ENCODE assay signal across 10 cellular contexts in the genomic region with DNA sequence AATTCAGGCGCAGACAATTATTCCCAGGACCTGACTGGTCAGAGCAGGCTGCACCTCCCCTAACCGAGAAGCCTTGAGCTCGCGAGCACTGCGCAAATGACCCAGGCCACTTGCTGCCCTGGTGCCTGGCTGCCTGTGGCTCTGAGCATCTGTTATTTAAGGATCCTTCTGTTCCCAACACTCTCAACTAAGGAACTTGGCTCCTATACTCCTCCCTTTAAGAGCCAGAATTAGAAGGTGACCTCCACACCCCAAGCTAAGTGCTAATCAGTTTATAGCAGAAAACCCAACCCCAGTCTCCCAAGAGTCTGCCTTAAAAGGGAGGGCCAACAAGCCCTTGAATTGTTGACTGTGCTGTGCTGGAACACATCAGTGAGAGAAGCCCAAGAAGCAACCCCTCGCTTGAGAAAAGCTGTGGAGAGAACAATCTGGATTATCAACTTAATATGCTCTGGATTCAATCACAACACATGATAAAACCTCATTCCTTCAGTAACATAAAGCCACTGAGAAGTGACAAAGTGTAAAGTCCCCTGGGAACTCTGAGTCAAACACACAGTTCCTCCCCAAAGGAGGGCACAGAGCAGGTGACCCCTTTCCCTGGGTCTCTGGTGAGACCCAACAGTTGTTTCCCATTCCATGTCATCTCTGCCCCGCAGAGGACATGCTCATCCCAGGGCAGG. TPM values are rescaled to one million over a fixed set of nuclear protein-coding genes. Genes with fewer than 3 reads are reported as not detected.
DNase-seq lines count a peak whose midpoint lies in the region; ATAC-seq and TF ChIP-seq lines count a peak whose summit lies in the region.
"Had no signal": no experiment of that assay in that cellular context is flagged by ENCODE, and none has a peak within 500 bp of the region (broad histone marks: within the 10 kb centered on the region; RNA-seq: fewer than 3 reads in every experiment).

No MANE protein-coding gene starts in this region.

- no peak overlapping the region for H3K4me3 Mint-ChIP-seq in activated naive CD4-positive, alpha-beta T cell treated with anti-CD3 and anti-CD28 coated beads, Interleukin-2, amount 10 ng/mL, durations not matched to agents 7 days and 5 days
- H3K4me3 Mint-ChIP-seq in naive thymus-derived CD8-positive, alpha-beta T cell = peak overlapping the region in 6 of 10 donors; percentile 1 to 47 (median 32)
- H3K4me3 Mint-ChIP-seq: GM23338 had no signal

- H3K27ac ChIP-seq in dorsolateral prefrontal cortex = peak overlapping the region in 56 of 59 donors; percentile 4 to 84 (median 59)
- peak overlapping the region in 3 of 4 donors; percentile 14 to 35 (median 32) for H3K27ac ChIP-seq in upper lobe of left lung

- H3K4me1 ChIP-seq in upper lobe of left lung = peaks cover 22 to 37% (median 29%) of the 10 kb centered on the region in 4 donors

- POLR2A ChIA-PET in naive thymus-derived CD8-positive, alpha-beta T cell (lab: Charles Lee) = interaction anchor here (0.7 kb wide), 1 partner anchor 18 kb away, joined by 3 read pairs; no protein-coding TSS in a partner anchor

- peak overlapping the region; percentile 38 for H3K27ac Mint-ChIP-seq in activated naive CD4-positive, alpha-beta T cell treated with anti-CD3 and anti-CD28 coated beads, Interleukin-2, amount 10 ng/mL, durations not matched to agents 7 days and 5 days
- H3K27ac Mint-ChIP-seq in naive thymus-derived CD8-positive, alpha-beta T cell = peak overlapping the region in 9 of 10 donors; percentile 27 to 90 (median 66)

- TF ChIP-seq CTCF in dorsolateral prefrontal cortex (IDR thresholded peaks at IDR 0.05 in 54 of 56, conservative IDR thresholded peaks at IDR 0.05 in 2 of 56; ENCODE audit: low read depth in 1 of 56, partially characterized antibody in 56 of 56) (no peak), upper lobe of left lung (IDR thresholded peaks at IDR 0.05) (no peak)

- peaks cover 27% of the 10 kb centered on the region for H3K36me3 Mint-ChIP-seq in activated naive CD4-positive, alpha-beta T cell treated with anti-CD3 and anti-CD28 coated beads, Interleukin-2, amount 10 ng/mL, durations not matched to agents 7 days and 5 days
- peaks cover 0 to 83% (median 2%) of the 10 kb centered on the region in 3 donors for H3K36me3 Mint-ChIP-seq in naive thymus-derived CD8-positive, alpha-beta T cell

- intact Hi-C loops in dorsolateral prefrontal cortex (cut with DNase I) = no loop called here

- peaks cover 11% of the 10 kb centered on the region for H3K4me1 Mint-ChIP-seq in activated naive CD4-positive, alpha-beta T cell treated with anti-CD3 and anti-CD28 coated beads, Interleukin-2, amount 10 ng/mL, durations not matched to agents 7 days and 5 days
- H3K4me1 Mint-ChIP-seq in naive thymus-derived CD8-positive, alpha-beta T cell = peaks cover 12 to 57% (median 45%) of the 10 kb centered on the region in 4 donors

- no peaks in the 10 kb centered on the region for H3K9me3 Mint-ChIP-seq in activated naive CD4-positive, alpha-beta T cell treated with anti-CD3 and anti-CD28 coated beads, Interleukin-2, amount 10 ng/mL, durations not matched to agents 7 days and 5 days
- H3K9me3 Mint-ChIP-seq in naive thymus-derived CD8-positive, alpha-beta T cell = no peaks in the 10 kb centered on the region
- H3K9me3 Mint-ChIP-seq: GM23338 had no signal

- 62 to 71% methylated on average over 7 of the region's 7 CpGs for WGBS in upper lobe of left lung, 2 donors

- H3K4me3 ChIP-seq in dorsolateral prefrontal cortex (peak overlapping the region in 14 of 59 donors; percentile 0 to 31 (median 6)), upper lobe of left lung (no peak overlapping the region)
- H3K4me3 ChIP-seq: GM23338 had no signal

- no peaks in the 10 kb centered on the region for H3K27me3 Mint-ChIP-seq in activated naive CD4-positive, alpha-beta T cell treated with anti-CD3 and anti-CD28 coated beads, Interleukin-2, amount 10 ng/mL, durations not matched to agents 7 days and 5 days
- no peaks in the 10 kb centered on the region for H3K27me3 Mint-ChIP-seq in naive thymus-derived CD8-positive, alpha-beta T cell

- TF ChIP-seq POLR2A in upper lobe of left lung (IDR thresholded peaks at IDR 0.05) = no peak

- H3K27me3 ChIP-seq in dorsolateral prefrontal cortex = no peaks in the 10 kb centered on the region
- H3K27me3 ChIP-seq in upper lobe of left lung = no peaks in the 10 kb centered on the region

- H3K36me3 ChIP-seq in upper lobe of left lung = peaks cover 12 to 64% (median 39%) of the 10 kb centered on the region in 4 donors

- no peak for TF ChIP-seq EP300 in upper lobe of left lung (IDR thresholded peaks at IDR 0.05)

- no peaks in the 10 kb centered on the region for H3K9me3 ChIP-seq in upper lobe of left lung

- CTCF ChIA-PET in activated naive CD4-positive, alpha-beta T cell treated with anti-CD3 and anti-CD28 coated beads, Interleukin-2, amount 10 ng/mL, durations not matched to agents 7 days and 5 days (lab: Charles Lee) = no interaction called here

- ATAC-seq in naive thymus-derived CD8-positive, alpha-beta T cell = no peak
- ATAC-seq in upper lobe of left lung (ENCODE audit: low FRiP score in 2 of 2) = no peak
- ATAC-seq in GM18861 (IDR thresholded peaks at IDR 0.05; ENCODE audit: unreplicated experiment) = no peak
- no peak for ATAC-seq in HG03565 (IDR thresholded peaks at IDR 0.05; ENCODE audit: unreplicated experiment)
- ATAC-seq: GM23338 had no signal

- DNase-seq in activated naive CD4-positive, alpha-beta T cell treated with anti-CD3 and anti-CD28 coated beads, Interleukin-2, amount 10 ng/mL, durations not matched to agents 7 days and 5 days = no peak
- DNase-seq in activated naive CD4-positive, alpha-beta T cell (lab: John Stamatoyannopoulos, UW) = no peak
- DNase-seq in dorsolateral prefrontal cortex = peak in 2 of 10 donors; percentile 2 to 69
- DNase-seq in naive thymus-derived CD8-positive, alpha-beta T cell = no peak
- peak; percentile 24 to 44 for DNase-seq in upper lobe of left lung
- no peak for DNase-seq in KG1 (lab: John Stamatoyannopoulos, UW)
- DNase-seq: NCI-H524 had no signal

RNA-seq across cellular contexts. Expression of a gene that starts 14.6 kb away (rescaled TPM):
- total RNA-seq in dorsolateral prefrontal cortex (100 to 1,000 TPM; 104 to 260 (median 142) TPM), upper lobe of left lung (100 to 1,000 TPM in 2 of 6 donors, 10 to 100 TPM in 4; 79.8 to 476 (median 91.2) TPM)
- total RNA-seq in naive thymus-derived CD8-positive, alpha-beta T cell = 100 to 1,000 TPM; 231 to 232 TPM
- polyA plus RNA-seq in naive thymus-derived CD8-positive, alpha-beta T cell = 10 to 100 TPM; 38.7 to 80.7 (median 40.6) TPM

RNA-seq across cellular contexts. Expression of a gene that starts 24.7 kb away (rescaled TPM):
- total RNA-seq in dorsolateral prefrontal cortex (10 to 100 TPM; 18.6 to 51.6 (median 29.6) TPM), upper lobe of left lung (100 to 1,000 TPM in 1 of 6 donors, 10 to 100 TPM in 5; 28.1 to 117 (median 41.3) TPM)
- 10 to 100 TPM; 74.2 to 86.9 TPM for total RNA-seq in naive thymus-derived CD8-positive, alpha-beta T cell
- polyA plus RNA-seq in naive thymus-derived CD8-positive, alpha-beta T cell = 10 to 100 TPM; 12.8 to 16.7 (median 14.2) TPM

RNA-seq across cellular contexts. Expression of a gene that starts 45.5 kb away (rescaled TPM):
- 10 to 100 TPM; 26.2 to 74.6 (median 41.4) TPM for total RNA-seq in dorsolateral prefrontal cortex
- 10 to 100 TPM; 30.3 to 32.6 TPM for total RNA-seq in naive thymus-derived CD8-positive, alpha-beta T cell
- polyA plus RNA-seq in naive thymus-derived CD8-positive, alpha-beta T cell = 1 to 10 TPM in 1 of 3 donors, under 1 TPM in 2; 0.57 to 2.0 (median 0.75) TPM
- total RNA-seq in upper lobe of left lung = 100 to 1,000 TPM in 1 of 6 donors, 10 to 100 TPM in 5; 28.7 to 112 (median 40.8) TPM

Comparison
In these comparisons a context has a peak if more than half of its experiments do, and no peak if none do; other contexts are left out.
1. DNase-seq: peak in upper lobe of left lung (2 of 2); none in activated naive CD4-positive, alpha-beta T cell treated with anti-CD3 and anti-CD28 coated beads, Interleukin-2, amount 10 ng/mL, durations not matched to agents 7 days and 5 days (single experiment), activated naive CD4-positive, alpha-beta T cell (0 of 4), naive thymus-derived CD8-positive, alpha-beta T cell (0 of 10) and KG1 (single experiment).